In genomic region chr3:71110531-71111222, GRCh38 we compare ENCODE assay signal across 21 cellular contexts.
DNase-seq lines count a peak whose midpoint lies in the region; ATAC-seq, FAIRE-seq and TF ChIP-seq lines count a peak whose summit lies in the region.
"Had no signal": no experiment of that assay in that cellular context is flagged by ENCODE, and none has a peak within 500 bp of the region (broad histone marks: within the 10 kb centered on the region; RNA-seq: fewer than 3 reads in every experiment).

No MANE protein-coding gene starts in this region.

- H3K4me3 ChIP-seq in keratinocyte (ENCODE audit: control insufficient read depth in 2 of 3, extremely low read depth in 1 of 3, insufficient read depth in 2 of 3, low read depth in 1 of 3, low read length in 3 of 3) (no peak overlapping the region), sigmoid colon (no peak overlapping the region), vagina (no peak overlapping the region)
- H3K4me3 ChIP-seq: hepatocyte, pancreas, upper lobe of right lung had no signal

- POLR2A ChIA-PET in activated CD4-positive, alpha-beta T cell treated with anti-CD3 and anti-CD28 coated beads for 36 hours (lab: Charles Lee): interaction anchor here (0.6 kb wide), 1 partner anchor 907 kb away, joined by 3 read pairs; no protein-coding TSS in a partner anchor
- POLR2A ChIA-PET in activated CD8-positive, alpha-beta T cell treated with anti-CD3 and anti-CD28 coated beads, Interleukin-2, amount 10 ng/mL, durations not matched to agents 7 days and 5 days (lab: Charles Lee): interaction anchor here (1.0 kb wide), 1 partner anchor 18 kb away, joined by 3 read pairs; no protein-coding TSS in a partner anchor

- CTCF ChIA-PET in activated CD4-positive, alpha-beta T cell treated with anti-CD3 and anti-CD28 coated beads for 36 hours (lab: Charles Lee): interaction anchor here (0.5 to 2.5 kb wide), 3 partner anchors 9 to 1362 kb away, joined by 3 to 10 read pairs (median 3); no protein-coding TSS in a partner anchor
- CTCF ChIA-PET in activated CD8-positive, alpha-beta T cell treated with anti-CD3 and anti-CD28 coated beads, Interleukin-2, amount 10 ng/mL, durations not matched to agents 7 days and 5 days (lab: Charles Lee): no interaction called here

- no peak for FAIRE-seq in keratinocyte (lab: Jason Lieb, UNC)
- FAIRE-seq: pancreas, small intestine had no signal

- intact Hi-C loops in activated CD4-positive, alpha-beta T cell treated with anti-CD3 and anti-CD28 coated beads for 36 hours (cut with DNase I, micrococcal nuclease): no loop called here
- intact Hi-C loops in sigmoid colon (cut with DNase I): no loop called here
- intact Hi-C loops in vagina (cut with DNase I): no loop called here

- peaks cover 91% of the 10 kb centered on the region for H3K4me1 Mint-ChIP-seq in activated CD4-positive, alpha-beta T cell treated with anti-CD3 and anti-CD28 coated beads for 36 hours
- peaks cover 41% of the 10 kb centered on the region for H3K4me1 Mint-ChIP-seq in activated CD8-positive, alpha-beta T cell treated with anti-CD3 and anti-CD28 coated beads, Interleukin-2, amount 10 ng/mL, durations not matched to agents 7 days and 5 days (ENCODE audit: low read depth)

- DNase-seq in activated CD4-positive, alpha-beta T cell treated with anti-CD3 and anti-CD28 coated beads for 36 hours: no peak
- DNase-seq in activated CD4-positive, alpha-beta T cell treated with anti-CD3 and anti-CD28 coated beads, Interleukin-2, amount 50 U/mL, for 4 hours: no peak
- no peak for DNase-seq in activated CD8-positive, alpha-beta T cell treated with anti-CD3 and anti-CD28 coated beads, Interleukin-2, amount 10 ng/mL, durations not matched to agents 7 days and 5 days
- no peak for DNase-seq in keratinocyte (ENCODE audit: low read depth, low spot score)
- no peak for DNase-seq in sigmoid colon
- no peak for DNase-seq in vagina (ENCODE audit: extremely low spot score in 2 of 2)
- DNase-seq: 8988T; activated effector memory CD4-positive, alpha-beta T cell treated with Interleukin-2 at 50 U/mL for 16 hours; CD4-positive, CD25-positive, alpha-beta regulatory T cell; dermis blood vessel endothelial cell; HCEC 1CT; kidney glomerular epithelial cell; NCI-H2029; NCI-H526; OCI-M1; pancreas; small intestine; upper lobe of right lung had no signal

- no peak overlapping the region for H3K4me2 ChIP-seq in keratinocyte (ENCODE audit: control insufficient read depth, extremely low read depth, insufficient read depth, low read depth, low read length)
- H3K4me2 ChIP-seq: hepatocyte had no signal

- no peak overlapping the region for H3K9ac ChIP-seq in keratinocyte (ENCODE audit: control insufficient read depth, extremely low read depth, insufficient read depth, low read length)

- H3K27ac Mint-ChIP-seq in activated CD4-positive, alpha-beta T cell treated with anti-CD3 and anti-CD28 coated beads for 36 hours: peak overlapping the region; percentile 39
- peak overlapping the region; percentile 10 for H3K27ac Mint-ChIP-seq in activated CD8-positive, alpha-beta T cell treated with anti-CD3 and anti-CD28 coated beads, Interleukin-2, amount 10 ng/mL, durations not matched to agents 7 days and 5 days

- H3K27ac ChIP-seq in keratinocyte (ENCODE audit: control insufficient read depth, insufficient read depth, low read length) (peak overlapping the region; percentile 59), sigmoid colon (peak overlapping the region; percentile 70 to 86 (median 81)), vagina (no peak overlapping the region)
- H3K27ac ChIP-seq: pancreas, upper lobe of right lung had no signal

- H3K9me3 Mint-ChIP-seq in activated CD4-positive, alpha-beta T cell treated with anti-CD3 and anti-CD28 coated beads for 36 hours (ENCODE audit: low read depth): peaks cover 1% of the 10 kb centered on the region
- H3K9me3 Mint-ChIP-seq in activated CD8-positive, alpha-beta T cell treated with anti-CD3 and anti-CD28 coated beads, Interleukin-2, amount 10 ng/mL, durations not matched to agents 7 days and 5 days (ENCODE audit: insufficient read depth): no peaks in the 10 kb centered on the region

- H3K36me3 ChIP-seq in keratinocyte (ENCODE audit: control insufficient read depth in 2 of 2, extremely low read depth in 1 of 2, insufficient read depth in 2 of 2, low read length in 2 of 2): no peaks in the 10 kb centered on the region
- H3K36me3 ChIP-seq in sigmoid colon: peaks cover 0 to 17% (median 12%) of the 10 kb centered on the region in 4 donors
- H3K36me3 ChIP-seq in vagina: peaks cover 0 to 13% of the 10 kb centered on the region in 2 donors

- no peaks in the 10 kb centered on the region for H3K27me3 Mint-ChIP-seq in activated CD4-positive, alpha-beta T cell treated with anti-CD3 and anti-CD28 coated beads for 36 hours
- H3K27me3 Mint-ChIP-seq in activated CD8-positive, alpha-beta T cell treated with anti-CD3 and anti-CD28 coated beads, Interleukin-2, amount 10 ng/mL, durations not matched to agents 7 days and 5 days (ENCODE audit: low read depth): no peaks in the 10 kb centered on the region
- H3K27me3 Mint-ChIP-seq: CD4-positive, CD25-positive, alpha-beta regulatory T cell had no signal

- 90 to 92% methylated on average over 7 of the region's 7 CpGs for WGBS in sigmoid colon, 2 donors

- no peak overlapping the region for H3K4me3 Mint-ChIP-seq in activated CD4-positive, alpha-beta T cell treated with anti-CD3 and anti-CD28 coated beads for 36 hours
- no peak overlapping the region for H3K4me3 Mint-ChIP-seq in activated CD8-positive, alpha-beta T cell treated with anti-CD3 and anti-CD28 coated beads, Interleukin-2, amount 10 ng/mL, durations not matched to agents 7 days and 5 days

- H3K9me3 ChIP-seq in keratinocyte (ENCODE audit: control insufficient read depth, low read depth, low read length) (no peaks in the 10 kb centered on the region), sigmoid colon (no peaks in the 10 kb centered on the region), vagina (no peaks in the 10 kb centered on the region)
- H3K9me3 ChIP-seq: pancreas, upper lobe of right lung had no signal

- peaks cover 16% of the 10 kb centered on the region for H3K4me1 ChIP-seq in keratinocyte (ENCODE audit: control insufficient read depth, extremely low read depth, insufficient read depth, low read length)
- peaks cover 0 to 93% (median 66%) of the 10 kb centered on the region in 4 donors for H3K4me1 ChIP-seq in sigmoid colon
- H3K4me1 ChIP-seq in vagina: peaks cover 25% of the 10 kb centered on the region

- H3K36me3 Mint-ChIP-seq in activated CD4-positive, alpha-beta T cell treated with anti-CD3 and anti-CD28 coated beads for 36 hours (ENCODE audit: low read depth): peaks cover 69% of the 10 kb centered on the region
- H3K36me3 Mint-ChIP-seq in activated CD8-positive, alpha-beta T cell treated with anti-CD3 and anti-CD28 coated beads, Interleukin-2, amount 10 ng/mL, durations not matched to agents 7 days and 5 days (ENCODE audit: low read depth): peaks cover 60% of the 10 kb centered on the region

- H3K27me3 ChIP-seq in keratinocyte (ENCODE audit: control insufficient read depth, extremely low read depth, insufficient read depth, low read length): no peaks in the 10 kb centered on the region
- H3K27me3 ChIP-seq in sigmoid colon: no peaks in the 10 kb centered on the region
- H3K27me3 ChIP-seq in vagina: no peaks in the 10 kb centered on the region
- H3K27me3 ChIP-seq: hepatocyte, pancreas, upper lobe of right lung had no signal

- dilution Hi-C loops in keratinocyte (cut with MboI; ENCODE audit: extremely low pct_ligation_motif_present, low sequenced_read_pairs): no loop called here

- TF ChIP-seq CTCF in keratinocyte (optimal IDR thresholded peaks at IDR 0.05 in 1 of 3, IDR thresholded peaks at IDR 0.05 in 1 of 3, conservative IDR thresholded peaks at IDR 0.05 in 1 of 3; ENCODE audit: extremely low read depth in 1 of 3, insufficient read depth in 2 of 3, low read length in 3 of 3) (no peak), sigmoid colon (IDR thresholded peaks at IDR 0.05) (no peak), vagina (IDR thresholded peaks at IDR 0.05) (no peak)

- no peaks in the 10 kb centered on the region for H3K79me2 ChIP-seq in keratinocyte (ENCODE audit: control insufficient read depth, insufficient read depth, low read length)

- H4K20me1 ChIP-seq in keratinocyte (ENCODE audit: control insufficient read depth, extremely low read depth, insufficient read depth, low read length): no peaks in the 10 kb centered on the region

- TF ChIP-seq EP300 in sigmoid colon (IDR thresholded peaks at IDR 0.05): no peak

- no peaks in the 10 kb centered on the region for H3K9me1 ChIP-seq in keratinocyte (ENCODE audit: control insufficient read depth, extremely low read depth, insufficient read depth, low read length)

- no peak overlapping the region for H2AFZ ChIP-seq in keratinocyte (ENCODE audit: control insufficient read depth, low read length)
- H2AFZ ChIP-seq: hepatocyte had no signal

- ATAC-seq in activated CD4-positive, alpha-beta T cell treated with anti-CD3 and anti-CD28 coated beads for 36 hours: no peak
- ATAC-seq in activated CD8-positive, alpha-beta T cell treated with anti-CD3 and anti-CD28 coated beads, Interleukin-2, amount 10 ng/mL, durations not matched to agents 7 days and 5 days: no peak
- no peak for ATAC-seq in HG03432 (IDR thresholded peaks at IDR 0.05; ENCODE audit: unreplicated experiment)
- no peak for ATAC-seq in HG02642 (IDR thresholded peaks at IDR 0.05; ENCODE audit: poor library complexity, unreplicated experiment)
- ATAC-seq: pancreas, upper lobe of right lung had no signal

- TF ChIP-seq POLR2A in sigmoid colon (IDR thresholded peaks at IDR 0.05) (no peak), vagina (IDR thresholded peaks at IDR 0.05) (no peak)
